In the genomic region with DNA sequence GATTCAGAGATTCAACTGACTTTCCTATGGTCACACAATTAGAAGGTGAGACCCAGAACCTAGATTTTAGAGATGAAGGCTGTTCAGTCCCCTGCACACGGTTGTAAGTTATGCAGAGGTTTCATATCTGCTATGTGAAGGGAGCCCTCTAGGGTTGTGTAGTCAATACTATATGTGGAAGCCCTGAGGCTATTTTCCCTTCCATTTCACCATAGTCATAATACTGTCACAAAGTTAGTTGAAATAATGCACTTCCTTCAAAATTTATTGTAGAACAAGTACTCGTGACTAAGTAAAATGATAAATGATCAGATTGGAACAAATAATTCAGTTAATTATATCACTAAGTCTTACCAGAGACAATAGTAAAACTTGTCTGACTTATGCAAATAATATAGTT, we compare ENCODE assay signal across 8 cellular contexts. TPM values are rescaled to one million over a fixed set of nuclear protein-coding genes. Genes with fewer than 3 reads are reported as not detected.
DNase-seq lines count a peak whose midpoint lies in the region; ATAC-seq, FAIRE-seq and TF ChIP-seq lines count a peak whose summit lies in the region.

No MANE protein-coding gene starts in this region.

- H3K18ac ChIP-seq in IMR-90 (ENCODE audit: low read depth, low read length): no peak overlapping the region

- dilution Hi-C loops in IMR-90 (cut with HindIII; ENCODE audit: low sequenced_read_pairs, unreplicated experiment): no loop called here

- no peaks in the 10 kb centered on the region for H3K36me3 Mint-ChIP-seq in stimulated activated memory B cell treated with anti-CD40 and anti-IgM and Interleukin-4, amounts not matched to agents 10 μg/mL and 1 μg/mL and 100 μg/mL, for 72 hours

- H3K9me3 ChIP-seq in IMR-90 (ENCODE audit: control insufficient read depth, insufficient read depth, low read length) (no peaks in the 10 kb centered on the region), aorta (ENCODE audit: control insufficient read depth, low read length) (no peaks in the 10 kb centered on the region)

- intact Hi-C loops in IMR-90 (cut with micrococcal nuclease) (loop anchor here (10.0 kb wide), 1 partner anchor 164 kb away; a partner anchor contains a TSS), aorta (cut with DNase I) (no loop called here)

- no peaks in the 10 kb centered on the region for H3K27me3 Mint-ChIP-seq in stimulated activated memory B cell treated with anti-CD40 and anti-IgM and Interleukin-4, amounts not matched to agents 10 μg/mL and 1 μg/mL and 100 μg/mL, for 72 hours

- H3K14ac ChIP-seq in IMR-90 (replicated peaks; ENCODE audit: low read depth, low read length): no peak overlapping the region

- no peak overlapping the region for H3K4me2 ChIP-seq in IMR-90 (ENCODE audit: low read depth, low read length)

- no peak overlapping the region for H2BK20ac ChIP-seq in IMR-90 (ENCODE audit: low read depth, low read length)

- TF ChIP-seq CTCF in GM12875 (IDR thresholded peaks at IDR 0.05; ENCODE audit: borderline replicate concordance, insufficient read depth, low read depth, low read length) (peak; percentile 19; the same call in 1 of the 2 replicates), IMR-90 (conservative IDR thresholded peaks at IDR 0.05; ENCODE audit: low read depth, low read length) (0 out of 2 replicates have a peak, but pooled peaks have one; percentile 23)

- H3K9me1 ChIP-seq in IMR-90 (ENCODE audit: insufficient read depth, low read length): peaks cover 2% of the 10 kb centered on the region; the same call in 1 of the 2 replicates

- H3K27ac Mint-ChIP-seq in stimulated activated memory B cell treated with anti-CD40 and anti-IgM and Interleukin-4, amounts not matched to agents 10 μg/mL and 1 μg/mL and 100 μg/mL, for 72 hours: no peak overlapping the region

- no peak overlapping the region for H3K27ac ChIP-seq in IMR-90 (ENCODE audit: insufficient read depth, low read length)
- no peak overlapping the region for H3K27ac ChIP-seq in aorta (ENCODE audit: low read depth in 1 of 2, low read length in 2 of 2)

- H3K4me1 ChIP-seq in IMR-90 (ENCODE audit: control insufficient read depth, insufficient read depth, low read length) (peaks cover 4% of the 10 kb centered on the region), aorta (ENCODE audit: control insufficient read depth in 1 of 2, insufficient read depth in 2 of 2, low read length in 2 of 2) (no peaks in the 10 kb centered on the region)

- no peak for DNase-seq in IMR-90
- DNase-seq in dermis blood vessel endothelial cell: peak; percentile 58
- DNase-seq in stimulated activated CD8-positive, alpha-beta memory T cell treated with anti-CD3 and anti-CD28 coated beads, Interleukin-4, amount 100 ng/mL, for 48 hours: no peak
- no peak for DNase-seq in frontal cortex (ENCODE audit: low spot score in 2 of 2)
- DNase-seq in aorta: no peak

- H3K9ac ChIP-seq in IMR-90 (ENCODE audit: low read depth, low read length): no peak overlapping the region

- H2AFZ ChIP-seq in IMR-90 (replicated peaks; ENCODE audit: low read length, poor library complexity): no peak overlapping the region

- H3K27me3 ChIP-seq in IMR-90 (ENCODE audit: control insufficient read depth, insufficient read depth, low read length) (no peaks in the 10 kb centered on the region; the same call in 1 of the 2 replicates), aorta (ENCODE audit: control insufficient read depth in 1 of 2, insufficient read depth in 2 of 2, low read length in 1 of 2) (no peaks in the 10 kb centered on the region)

- no peak overlapping the region for H2BK15ac ChIP-seq in IMR-90 (ENCODE audit: low read depth, low read length)

- H3K4me3 Mint-ChIP-seq in stimulated activated memory B cell treated with anti-CD40 and anti-IgM and Interleukin-4, amounts not matched to agents 10 μg/mL and 1 μg/mL and 100 μg/mL, for 72 hours: no peak overlapping the region

- H3K9me3 Mint-ChIP-seq in stimulated activated memory B cell treated with anti-CD40 and anti-IgM and Interleukin-4, amounts not matched to agents 10 μg/mL and 1 μg/mL and 100 μg/mL, for 72 hours: no peaks in the 10 kb centered on the region

- CTCF ChIA-PET in IMR-90 (lab: Yijun Ruan, JAX): no interaction called here

- peaks cover 8% of the 10 kb centered on the region for H3K4me1 Mint-ChIP-seq in stimulated activated memory B cell treated with anti-CD40 and anti-IgM and Interleukin-4, amounts not matched to agents 10 μg/mL and 1 μg/mL and 100 μg/mL, for 72 hours

- no peak overlapping the region for H3K4ac ChIP-seq in IMR-90 (ENCODE audit: low read depth, low read length)

- H2AK9ac ChIP-seq in IMR-90 (replicated peaks; ENCODE audit: low read depth, low read length, poor library complexity): no peak overlapping the region

- no peak overlapping the region for H2AK5ac ChIP-seq in IMR-90 (ENCODE audit: low read depth, low read length)

- peak; percentile 86 for ATAC-seq in GM21515 (IDR thresholded peaks at IDR 0.05; ENCODE audit: unreplicated experiment)
- peak; percentile 38; the same call in 1 of the 2 replicates for ATAC-seq in IMR-90 (ENCODE audit: low read depth)
- peak; percentile 79 for ATAC-seq in stimulated activated memory B cell treated with anti-CD40 and anti-IgM and Interleukin-4, amounts not matched to agents 10 μg/mL and 1 μg/mL and 100 μg/mL, for 72 hours
- no peak for ATAC-seq in aorta (ENCODE audit: low FRiP score)

- H3K56ac ChIP-seq in IMR-90 (ENCODE audit: extremely low read depth, insufficient read depth, low read length): no peak overlapping the region

- no peak overlapping the region for H2BK5ac ChIP-seq in IMR-90 (ENCODE audit: low read depth, low read length, poor library complexity, severe bottlenecking)

- no peak overlapping the region for H4K91ac ChIP-seq in IMR-90 (ENCODE audit: insufficient read depth, low read depth, low read length)

- no peak overlapping the region for H4K5ac ChIP-seq in IMR-90 (ENCODE audit: low read depth, low read length)

- no peak overlapping the region for H4K8ac ChIP-seq in IMR-90 (ENCODE audit: low read depth in 2 of 2, low read length in 2 of 2)

- TF ChIP-seq POLR2A in IMR-90 (IDR thresholded peaks at IDR 0.05; ENCODE audit: low read depth, low read length): no peak

- POLR2A ChIA-PET in IMR-90 (lab: Charles Lee; ENCODE audit: unreplicated experiment): no interaction called here

- in situ Hi-C loops in IMR-90 (cut with MboI; ENCODE audit: low sequenced_read_pairs): no loop called here

- no peak for FAIRE-seq in frontal cortex (lab: Jason Lieb, UNC)

- H4K20me1 ChIP-seq in IMR-90 (ENCODE audit: insufficient read depth, low read length): no peaks in the 10 kb centered on the region

- H3K4me3 ChIP-seq in GM12875 (ENCODE audit: low read depth, low read length) (no peak overlapping the region), IMR-90 (ENCODE audit: insufficient read depth, low read depth, low read length) (no peak overlapping the region), aorta (ENCODE audit: low read length in 2 of 2) (no peak overlapping the region)

- no peak; the same call in 1 of the 2 replicates for TF ChIP-seq RAD21 in IMR-90 (IDR thresholded peaks at IDR 0.05; ENCODE audit: low read length)

- WGBS in IMR-90 (ENCODE audit: extremely low coverage in 2 of 2, insufficient read length in 1 of 2), 2 experiments: no CpG with 5 or more reads among the region's 2 CpGs
- 17 to 19% methylated on average over 2 of the region's 2 CpGs for WGBS in aorta, 2 donors

- no peak overlapping the region for H3K23ac ChIP-seq in IMR-90 (ENCODE audit: low read depth, low read length)

- H2BK120ac ChIP-seq in IMR-90 (ENCODE audit: low read depth, low read length): no peak overlapping the region

- no peaks in the 10 kb centered on the region for H3K79me1 ChIP-seq in IMR-90 (ENCODE audit: low read depth in 1 of 2, low read length in 2 of 2)

- H3K36me3 ChIP-seq in IMR-90 (ENCODE audit: control insufficient read depth, insufficient read depth, low read length): no peaks in the 10 kb centered on the region
- peaks cover 0 to 1% of the 10 kb centered on the region in 2 donors for H3K36me3 ChIP-seq in aorta (ENCODE audit: control insufficient read depth in 1 of 2, insufficient read depth in 2 of 2, low read length in 1 of 2)

- BruUV-seq in IMR-90 (replicated peaks; lab: Mats Ljungman, UMichigan): no TSS peak

TF ChIP-seq in IMR-90, 13 proteins besides CTCF, POLR2A, EP300 and RAD21 (continues in another document):
- TF ChIP-seq SMC3 (IDR thresholded peaks at IDR 0.05; ENCODE audit: low read depth, low read length) (no peak), MAFK (IDR thresholded peaks at IDR 0.05; ENCODE audit: low read depth, low read length) (no peak), CHD1 (IDR thresholded peaks at IDR 0.05; ENCODE audit: low read depth, low read length) (no peak), MAZ (IDR thresholded peaks at IDR 0.05; ENCODE audit: borderline replicate concordance, low read depth, low read length) (no peak), NFE2L2 (IDR thresholded peaks at IDR 0.05; ENCODE audit: low read depth, low read length) (no peak), RFX5 (IDR thresholded peaks at IDR 0.05; ENCODE audit: low read depth, low read length) (no peak), BHLHE40 (IDR thresholded peaks at IDR 0.05; ENCODE audit: low read depth, low read length) (no peak), CEBPB (IDR thresholded peaks at IDR 0.05; ENCODE audit: low read depth, low read length) (no peak)
- TF ChIP-seq, protein P1, sequence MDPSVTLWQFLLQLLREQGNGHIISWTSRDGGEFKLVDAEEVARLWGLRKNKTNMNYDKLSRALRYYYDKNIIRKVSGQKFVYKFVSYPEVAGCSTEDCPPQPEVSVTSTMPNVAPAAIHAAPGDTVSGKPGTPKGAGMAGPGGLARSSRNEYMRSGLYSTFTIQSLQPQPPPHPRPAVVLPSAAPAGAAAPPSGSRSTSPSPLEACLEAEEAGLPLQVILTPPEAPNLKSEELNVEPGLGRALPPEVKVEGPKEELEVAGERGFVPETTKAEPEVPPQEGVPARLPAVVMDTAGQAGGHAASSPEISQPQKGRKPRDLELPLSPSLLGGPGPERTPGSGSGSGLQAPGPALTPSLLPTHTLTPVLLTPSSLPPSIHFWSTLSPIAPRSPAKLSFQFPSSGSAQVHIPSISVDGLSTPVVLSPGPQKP (IDR thresholded peaks at IDR 0.05; ENCODE audit: borderline replicate concordance, low read depth, low read length): no peak
- TF ChIP-seq, protein P2, sequence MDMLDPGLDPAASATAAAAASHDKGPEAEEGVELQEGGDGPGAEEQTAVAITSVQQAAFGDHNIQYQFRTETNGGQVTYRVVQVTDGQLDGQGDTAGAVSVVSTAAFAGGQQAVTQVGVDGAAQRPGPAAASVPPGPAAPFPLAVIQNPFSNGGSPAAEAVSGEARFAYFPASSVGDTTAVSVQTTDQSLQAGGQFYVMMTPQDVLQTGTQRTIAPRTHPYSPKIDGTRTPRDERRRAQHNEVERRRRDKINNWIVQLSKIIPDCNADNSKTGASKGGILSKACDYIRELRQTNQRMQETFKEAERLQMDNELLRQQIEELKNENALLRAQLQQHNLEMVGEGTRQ (IDR thresholded peaks at IDR 0.05; ENCODE audit: low read depth, low read length): no peak

RNA-seq across cellular contexts. Expression of a gene that starts 48.8 kb away (rescaled TPM):
- total RNA-seq in IMR-90 (2012; rRNA removed) (17.6 and 20.6 TPM in 2 replicates), dermis blood vessel endothelial cell (61.1 and 74.7 TPM in 2 replicates), frontal cortex (25.7 TPM), aorta (10 to 100 TPM; 50.9 to 54.8 TPM)
- polyA plus RNA-seq in IMR-90 (2012; rRNA removed) (6.5 and 7.0 TPM in 2 replicates), aorta (10 to 100 TPM; 19.0 to 71.8 TPM)
- polyA plus RNA-seq in IMR-90 (2012; cell fraction: cytosol; rRNA removed): 3.4 and 3.7 TPM in 2 replicates
- 1.2 and 2.1 TPM in 2 replicates for polyA plus RNA-seq in IMR-90 (2012; cell fraction: nucleus; rRNA removed; ENCODE audit: low replicate concordance)
